ENCODE assay signal across 34 cellular contexts in the genomic region with DNA sequence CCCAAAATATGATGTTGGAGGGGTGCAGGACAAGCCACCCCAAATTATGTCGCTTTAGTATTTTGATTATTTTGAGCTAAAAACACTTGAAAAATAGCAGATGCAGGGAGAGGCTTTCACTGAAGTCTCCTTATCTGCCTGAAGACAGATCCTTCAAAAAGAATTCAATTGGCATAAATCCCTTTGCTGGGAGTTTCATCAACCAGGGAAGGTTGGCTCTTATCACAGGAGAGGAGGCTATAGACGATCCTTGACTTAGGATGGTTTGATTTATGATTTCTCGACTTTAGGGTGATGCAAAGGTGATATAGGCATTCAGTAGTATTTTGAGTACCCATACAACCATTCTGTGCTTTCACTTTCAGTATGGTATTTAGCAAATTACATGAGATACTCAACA.
"Had no signal": no experiment of that assay in that cellular context is flagged by ENCODE, and none has a peak within 500 bp of the region (broad histone marks: within the 10 kb centered on the region; RNA-seq: fewer than 3 reads in every experiment).

No MANE protein-coding gene starts in this region.

- H3K4me3 ChIP-seq: adrenal gland, ascending aorta, breast epithelium, cardiac muscle cell, colonic mucosa, esophagus muscularis mucosa, gastroesophageal sphincter, heart right ventricle had no signal

- H3K4me1 Mint-ChIP-seq: activated CD8-positive, alpha-beta memory T cell treated with anti-CD3 and anti-CD28 coated beads, Interleukin-2, amount 10 ng/mL, durations not matched to agents 7 days and 5 days; activated naive CD8-positive, alpha-beta T cell treated with anti-CD3 and anti-CD28 coated beads for 36 hours; activated naive CD8-positive, alpha-beta T cell treated with anti-CD3 and anti-CD28 coated beads, Interleukin-2, amount 50 U/mL, for 24 hours had no signal

- H3K27ac ChIP-seq: adrenal gland, ascending aorta, breast epithelium, cardiac muscle cell, colonic mucosa, esophagus muscularis mucosa, gastroesophageal sphincter, heart right ventricle had no signal

- H3K27me3 ChIP-seq: adrenal gland, ascending aorta, breast epithelium, cardiac muscle cell, colonic mucosa, esophagus muscularis mucosa, gastroesophageal sphincter, heart right ventricle had no signal

- H3K36me3 Mint-ChIP-seq: activated CD4-positive, alpha-beta memory T cell treated with anti-CD3 and anti-CD28 coated beads for 36 hours; activated CD8-positive, alpha-beta memory T cell treated with anti-CD3 and anti-CD28 coated beads, Interleukin-2, amount 10 ng/mL, durations not matched to agents 7 days and 5 days; activated naive CD4-positive, alpha-beta T cell treated with anti-CD3 and anti-CD28 coated beads, Interleukin-2, amount 50 U/mL, for 24 hours; activated naive CD8-positive, alpha-beta T cell treated with anti-CD3 and anti-CD28 coated beads for 36 hours; brain; T-cell had no signal

- ATAC-seq: activated CD4-positive, alpha-beta T cell treated with anti-CD3 and anti-CD28 coated beads for 36 hours; activated CD8-positive, alpha-beta memory T cell treated with anti-CD3 and anti-CD28 coated beads, Interleukin-2, amount 10 ng/mL, durations not matched to agents 7 days and 5 days; activated CD8-positive, alpha-beta T cell treated with anti-CD3 and anti-CD28 coated beads, Interleukin-2, amount 10 ng/mL, durations not matched to agents 7 days and 5 days; activated naive CD8-positive, alpha-beta T cell treated with anti-CD3 and anti-CD28 coated beads, Interleukin-2, amount 50 U/mL, for 24 hours; gastroesophageal sphincter; T-cell had no signal

- H3K36me3 ChIP-seq: adrenal gland, ascending aorta, breast epithelium, cardiac muscle cell, colonic mucosa, esophagus muscularis mucosa, gastroesophageal sphincter, heart right ventricle had no signal

- H3K4me1 ChIP-seq: adrenal gland, ascending aorta, breast epithelium, colonic mucosa, esophagus muscularis mucosa, gastroesophageal sphincter, heart right ventricle had no signal

- H3K9me3 ChIP-seq: adrenal gland, ascending aorta, breast epithelium, colonic mucosa, esophagus muscularis mucosa, gastroesophageal sphincter, heart right ventricle had no signal

- H3K27ac Mint-ChIP-seq: activated CD4-positive, alpha-beta memory T cell treated with anti-CD3 and anti-CD28 coated beads for 36 hours; activated CD4-positive, alpha-beta T cell treated with anti-CD3 and anti-CD28 coated beads for 36 hours; activated CD4-positive, alpha-beta T cell treated with anti-CD3 and anti-CD28 coated beads, Interleukin-2, amount 10 ng/mL, durations not matched to agents 24 days and 14 days; activated CD8-positive, alpha-beta memory T cell treated with anti-CD3 and anti-CD28 coated beads, Interleukin-2, amount 10 ng/mL, durations not matched to agents 7 days and 5 days; activated CD8-positive, alpha-beta T cell treated with anti-CD3 and anti-CD28 coated beads, Interleukin-2, amount 10 ng/mL, durations not matched to agents 7 days and 5 days; activated naive CD4-positive, alpha-beta T cell treated with anti-CD3 and anti-CD28 coated beads for 36 hours; activated naive CD4-positive, alpha-beta T cell treated with anti-CD3 and anti-CD28 coated beads, Interleukin-2, amount 50 U/mL, for 24 hours; activated naive CD8-positive, alpha-beta T cell treated with anti-CD3 and anti-CD28 coated beads for 36 hours; activated naive CD8-positive, alpha-beta T cell treated with anti-CD3 and anti-CD28 coated beads, Interleukin-2, amount 50 U/mL, for 24 hours; activated T-helper 1 cell treated with anti-CD3 and anti-CD28 coated beads, Interleukin-12 subunit alpha, Interleukin-12 subunit beta, Interleukin-2, Interleukin-4 antibody, amounts not matched to agents 30 ng/mL and 10 ng/mL and 1 ng/mL, durations not matched to agents 14 hours and 24 hours and 36 hours; activated T-helper 2 cell treated with anti-CD3 and anti-CD28 coated beads, Interferon-gamma antibody, Interleukin-2, Interleukin-4, amounts not matched to agents 10 μg/mL and 5 μg/mL and 100 μg/mL, durations not matched to agents 14 hours and 24 hours and 36 hours; endodermal cell; T-cell; T-helper 1 cell treated with Interleukin-12 subunit alpha and Interleukin-12 subunit beta and Interleukin-4 antibody, amounts not matched to agents 30 μg/mL and 1 μg/mL, for 36 hours; T-helper 2 cell treated with Interferon-gamma antibody and Interleukin-4, amounts not matched to agents 5 μg/mL and 100 μg/mL, for 36 hours had no signal

- H3K27me3 Mint-ChIP-seq: activated CD4-positive, alpha-beta memory T cell treated with anti-CD3 and anti-CD28 coated beads for 36 hours; activated naive CD4-positive, alpha-beta T cell treated with anti-CD3 and anti-CD28 coated beads, Interleukin-2, amount 50 U/mL, for 24 hours; activated naive CD8-positive, alpha-beta T cell treated with anti-CD3 and anti-CD28 coated beads for 36 hours; activated naive CD8-positive, alpha-beta T cell treated with anti-CD3 and anti-CD28 coated beads, Interleukin-2, amount 50 U/mL, for 24 hours had no signal

- DNase-seq: activated CD4-positive, alpha-beta memory T cell treated with anti-CD3 and anti-CD28 coated beads for 36 hours; activated CD4-positive, alpha-beta T cell treated with anti-CD3 and anti-CD28 coated beads for 36 hours; activated CD4-positive, alpha-beta T cell treated with anti-CD3 and anti-CD28 coated beads, Interleukin-2, amount 10 ng/mL, durations not matched to agents 24 days and 14 days; activated CD4-positive, CD25-positive, alpha-beta regulatory T cell; activated CD4-positive, CD25-positive, alpha-beta regulatory T cell treated with anti-CD3 and anti-CD28 coated beads, Interleukin-2, amount 50 U/mL, for 72 hours; activated CD8-positive, alpha-beta memory T cell treated with anti-CD3 and anti-CD28 coated beads, Interleukin-2, amount 10 ng/mL, durations not matched to agents 7 days and 5 days; activated CD8-positive, alpha-beta memory T cell treated with anti-CD3 and anti-CD28 coated beads, Interleukin-2, amount 50 U/mL, for 4 hours; activated CD8-positive, alpha-beta T cell treated with anti-CD3 and anti-CD28 coated beads, Interleukin-2, amount 10 ng/mL, durations not matched to agents 7 days and 5 days; activated effector memory CD4-positive, alpha-beta T cell treated with anti-CD3 and anti-CD28 coated beads, Interleukin-2, amount 50 U/mL, for 16 hours; activated naive CD4-positive, alpha-beta T cell treated with anti-CD3 and anti-CD28 coated beads for 36 hours; activated naive CD8-positive, alpha-beta T cell treated with anti-CD3 and anti-CD28 coated beads for 36 hours; activated naive CD8-positive, alpha-beta T cell treated with anti-CD3 and anti-CD28 coated beads, Interleukin-2, amount 50 U/mL, for 24 hours; activated T-cell treated with anti-CD3 and anti-CD28 coated beads, Interleukin-2, amount 50 U/mL, for 1 hour; activated T-cell treated with anti-CD3 and anti-CD28 coated beads, Interleukin-2, amount 50 U/mL, for 48 hours; central memory CD4-positive, alpha-beta T cell; cerebellar nuclear complex; colonic mucosa; effector memory CD4-positive, alpha-beta T cell; endodermal cell; erythroblast; T-cell had no signal

- H3K4me3 Mint-ChIP-seq: activated CD4-positive, alpha-beta memory T cell treated with anti-CD3 and anti-CD28 coated beads for 36 hours; activated CD4-positive, alpha-beta T cell treated with anti-CD3 and anti-CD28 coated beads for 36 hours; activated CD4-positive, alpha-beta T cell treated with anti-CD3 and anti-CD28 coated beads, Interleukin-2, amount 10 ng/mL, durations not matched to agents 24 days and 14 days; activated CD8-positive, alpha-beta memory T cell treated with anti-CD3 and anti-CD28 coated beads, Interleukin-2, amount 10 ng/mL, durations not matched to agents 7 days and 5 days; activated CD8-positive, alpha-beta T cell treated with anti-CD3 and anti-CD28 coated beads, Interleukin-2, amount 10 ng/mL, durations not matched to agents 7 days and 5 days; activated naive CD4-positive, alpha-beta T cell treated with anti-CD3 and anti-CD28 coated beads for 36 hours; activated naive CD4-positive, alpha-beta T cell treated with anti-CD3 and anti-CD28 coated beads, Interleukin-2, amount 50 U/mL, for 24 hours; activated naive CD8-positive, alpha-beta T cell treated with anti-CD3 and anti-CD28 coated beads for 36 hours; activated naive CD8-positive, alpha-beta T cell treated with anti-CD3 and anti-CD28 coated beads, Interleukin-2, amount 50 U/mL, for 24 hours; activated T-helper 1 cell treated with anti-CD3 and anti-CD28 coated beads, Interleukin-12 subunit alpha, Interleukin-12 subunit beta, Interleukin-2, Interleukin-4 antibody, amounts not matched to agents 30 ng/mL and 10 ng/mL and 1 ng/mL, durations not matched to agents 14 hours and 24 hours and 36 hours; brain; endodermal cell; T-cell; T-helper 1 cell treated with Interleukin-12 subunit alpha and Interleukin-12 subunit beta and Interleukin-4 antibody, amounts not matched to agents 30 μg/mL and 1 μg/mL, for 36 hours; T-helper 2 cell treated with Interferon-gamma antibody and Interleukin-4, amounts not matched to agents 5 μg/mL and 100 μg/mL, for 36 hours had no signal
